12 cellular contexts compared by ENCODE assay signal in the genomic region with DNA sequence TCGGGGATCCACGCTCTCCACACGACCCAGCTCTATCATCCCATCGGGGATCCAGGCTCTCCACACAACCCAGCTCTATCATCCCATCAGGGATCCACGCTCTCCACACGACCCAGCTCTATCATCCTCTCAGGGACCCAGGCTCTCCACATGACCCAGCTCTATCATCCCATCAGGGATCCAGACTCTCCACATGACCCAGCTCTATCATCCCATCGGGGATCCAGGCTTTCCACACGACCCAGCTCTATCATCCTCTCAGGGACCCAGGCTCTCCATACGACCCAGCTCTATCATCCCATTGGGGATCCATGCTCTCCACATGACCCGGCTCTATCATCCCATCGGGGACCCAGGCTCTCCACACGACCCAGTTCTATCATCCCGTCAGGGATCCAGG. TPM values are rescaled to one million over a fixed set of nuclear protein-coding genes. Genes with fewer than 3 reads are reported as not detected.
DNase-seq lines count a peak whose midpoint lies in the region; ATAC-seq lines count a peak whose summit lies in the region.
"Not testable (repeated sequence)": the region's sequence is repeated elsewhere in the genome, so short reads cannot be mapped to it uniquely, and the experiment has no call there.
"Had no signal": no experiment of that assay in that cellular context is flagged by ENCODE, and none has a peak within 500 bp of the region (broad histone marks: within the 10 kb centered on the region; RNA-seq: fewer than 3 reads in every experiment).

No MANE protein-coding gene starts in this region.

- H3K4me1 ChIP-seq in CD4-positive, alpha-beta memory T cell (ENCODE audit: insufficient read depth, low read length): not testable (repeated sequence)

- not testable (repeated sequence) for ATAC-seq in activated T-helper 17 cell treated with anti-CD3 and anti-CD28 coated beads, Interleukin-2, amount 50 U/mL, for 72 hours (replicated peaks); activated naive CD8-positive, alpha-beta T cell treated with anti-CD3 and anti-CD28 coated beads, Interleukin-2, amount 50 U/mL, for 24 hours; natural killer cell treated with Interleukin-12 subunit alpha and Interleukin-12 subunit beta and Interleukin-15 and Interleukin-18, amount 100 ng/mL, for 72 hours

- H3K27ac ChIP-seq in CD4-positive, alpha-beta memory T cell (ENCODE audit: low read depth, low read length): not testable (repeated sequence)

- H3K27ac Mint-ChIP-seq in CD4-positive, alpha-beta memory T cell: peak overlapping the region; percentile 50 to 85 (median 74)
- H3K27ac Mint-ChIP-seq in IgD-negative memory B cell: peak overlapping the region in 2 of 3 donors; percentile 22 to 46
- peak overlapping the region; percentile 30 for H3K27ac Mint-ChIP-seq in activated CD4-positive, alpha-beta T cell treated with anti-CD3 and anti-CD28 coated beads, Interleukin-2, amount 10 ng/mL, durations not matched to agents 24 days and 14 days
- peak overlapping the region; percentile 66 for H3K27ac Mint-ChIP-seq in activated T-helper 17 cell treated with anti-CD3 and anti-CD28 coated beads, Interleukin-2, amount 50 U/mL, for 72 hours
- peak overlapping the region; percentile 79 for H3K27ac Mint-ChIP-seq in activated naive CD8-positive, alpha-beta T cell treated with anti-CD3 and anti-CD28 coated beads, Interleukin-2, amount 50 U/mL, for 24 hours
- peak overlapping the region; percentile 65 to 88 (median 74) for H3K27ac Mint-ChIP-seq in immature natural killer cell
- peak overlapping the region; percentile 64 to 95 for H3K27ac Mint-ChIP-seq in natural killer cell treated with Interleukin-12 subunit alpha and Interleukin-12 subunit beta and Interleukin-15 and Interleukin-18, amount 100 ng/mL, for 72 hours
- H3K27ac Mint-ChIP-seq in stimulated activated naive CD8-positive, alpha-beta T cell treated with anti-CD3 and anti-CD28 coated beads, Interleukin-15, Interleukin-2, amounts not matched to agents 100 ng/mL and 50 ng/mL, for 24 hours: peak overlapping the region; percentile 71

- peaks cover 5 to 34% (median 20%) of the 10 kb centered on the region in 8 donors for H3K9me3 Mint-ChIP-seq in CD4-positive, alpha-beta memory T cell
- not testable (repeated sequence) for H3K9me3 Mint-ChIP-seq in IgD-negative memory B cell, immature natural killer cell
- H3K9me3 Mint-ChIP-seq in activated CD4-positive, alpha-beta T cell treated with anti-CD3 and anti-CD28 coated beads, Interleukin-2, amount 10 ng/mL, durations not matched to agents 24 days and 14 days: peaks cover 14% of the 10 kb centered on the region
- H3K9me3 Mint-ChIP-seq in activated T-helper 17 cell treated with anti-CD3 and anti-CD28 coated beads, Interleukin-2, amount 50 U/mL, for 72 hours: peaks cover 22% of the 10 kb centered on the region
- H3K9me3 Mint-ChIP-seq in activated naive CD8-positive, alpha-beta T cell treated with anti-CD3 and anti-CD28 coated beads, Interleukin-2, amount 50 U/mL, for 24 hours: peaks cover 21% of the 10 kb centered on the region
- peaks cover 20% of the 10 kb centered on the region for H3K9me3 Mint-ChIP-seq in natural killer cell treated with Interleukin-12 subunit alpha and Interleukin-12 subunit beta and Interleukin-15 and Interleukin-18, amount 100 ng/mL, for 72 hours
- peaks cover 19% of the 10 kb centered on the region for H3K9me3 Mint-ChIP-seq in stimulated activated naive CD8-positive, alpha-beta T cell treated with anti-CD3 and anti-CD28 coated beads, Interleukin-15, Interleukin-2, amounts not matched to agents 100 ng/mL and 50 ng/mL, for 24 hours

- POLR2A ChIA-PET in CD4-positive, alpha-beta memory T cell (lab: Charles Lee; ENCODE audit: partially characterized antibody): interaction anchor here (1.3 kb wide), 1 partner anchor 80 kb away, joined by 3 read pairs; a partner anchor contains a TSS

- not testable (repeated sequence) for H3K27me3 Mint-ChIP-seq in CD4-positive, alpha-beta memory T cell; IgD-negative memory B cell; activated CD4-positive, alpha-beta T cell treated with anti-CD3 and anti-CD28 coated beads, Interleukin-2, amount 10 ng/mL, durations not matched to agents 24 days and 14 days; activated T-helper 17 cell treated with anti-CD3 and anti-CD28 coated beads, Interleukin-2, amount 50 U/mL, for 72 hours; activated naive CD8-positive, alpha-beta T cell treated with anti-CD3 and anti-CD28 coated beads, Interleukin-2, amount 50 U/mL, for 24 hours; immature natural killer cell (ENCODE audit: low read depth in 3 of 3); natural killer cell treated with Interleukin-12 subunit alpha and Interleukin-12 subunit beta and Interleukin-15 and Interleukin-18, amount 100 ng/mL, for 72 hours; stimulated activated naive CD8-positive, alpha-beta T cell treated with anti-CD3 and anti-CD28 coated beads, Interleukin-15, Interleukin-2, amounts not matched to agents 100 ng/mL and 50 ng/mL, for 24 hours

- H3K9me3 ChIP-seq in CD4-positive, alpha-beta memory T cell (ENCODE audit: control insufficient read depth in 1 of 2, low read length in 2 of 2): not testable (repeated sequence)

- intact Hi-C loops in CD4-positive, alpha-beta memory T cell (cut with micrococcal nuclease); activated CD4-positive, alpha-beta T cell treated with anti-CD3 and anti-CD28 coated beads, Interleukin-2, amount 10 ng/mL, durations not matched to agents 24 days and 14 days (cut with micrococcal nuclease): not testable (repeated sequence)

- H3K36me3 Mint-ChIP-seq in CD4-positive, alpha-beta memory T cell; IgD-negative memory B cell; activated CD4-positive, alpha-beta T cell treated with anti-CD3 and anti-CD28 coated beads, Interleukin-2, amount 10 ng/mL, durations not matched to agents 24 days and 14 days (ENCODE audit: low read depth); activated T-helper 17 cell treated with anti-CD3 and anti-CD28 coated beads, Interleukin-2, amount 50 U/mL, for 72 hours (ENCODE audit: low read depth); activated naive CD8-positive, alpha-beta T cell treated with anti-CD3 and anti-CD28 coated beads, Interleukin-2, amount 50 U/mL, for 24 hours (ENCODE audit: low read depth); immature natural killer cell: not testable (repeated sequence)
- H3K36me3 Mint-ChIP-seq in natural killer cell treated with Interleukin-12 subunit alpha and Interleukin-12 subunit beta and Interleukin-15 and Interleukin-18, amount 100 ng/mL, for 72 hours: peaks cover 21% of the 10 kb centered on the region
- peaks cover 12% of the 10 kb centered on the region for H3K36me3 Mint-ChIP-seq in stimulated activated naive CD8-positive, alpha-beta T cell treated with anti-CD3 and anti-CD28 coated beads, Interleukin-15, Interleukin-2, amounts not matched to agents 100 ng/mL and 50 ng/mL, for 24 hours (ENCODE audit: low read depth)

- not testable (repeated sequence) for H3K4me3 Mint-ChIP-seq in CD4-positive, alpha-beta memory T cell; IgD-negative memory B cell; activated CD4-positive, alpha-beta T cell treated with anti-CD3 and anti-CD28 coated beads, Interleukin-2, amount 10 ng/mL, durations not matched to agents 24 days and 14 days; activated T-helper 17 cell treated with anti-CD3 and anti-CD28 coated beads, Interleukin-2, amount 50 U/mL, for 72 hours; activated naive CD8-positive, alpha-beta T cell treated with anti-CD3 and anti-CD28 coated beads, Interleukin-2, amount 50 U/mL, for 24 hours; natural killer cell treated with Interleukin-12 subunit alpha and Interleukin-12 subunit beta and Interleukin-15 and Interleukin-18, amount 100 ng/mL, for 72 hours; stimulated activated naive CD8-positive, alpha-beta T cell treated with anti-CD3 and anti-CD28 coated beads, Interleukin-15, Interleukin-2, amounts not matched to agents 100 ng/mL and 50 ng/mL, for 24 hours
- H3K4me3 Mint-ChIP-seq in immature natural killer cell: peak overlapping the region in 1 of 5 donors; percentile 18

- DNase-seq in CD4-positive, alpha-beta memory T cell: peak in 1 of 5 donors; percentile 16
- not testable (repeated sequence) for DNase-seq in activated CD4-positive, alpha-beta T cell treated with anti-CD3 and anti-CD28 coated beads, Interleukin-2, amount 10 ng/mL, durations not matched to agents 24 days and 14 days; activated naive CD8-positive, alpha-beta T cell treated with anti-CD3 and anti-CD28 coated beads, Interleukin-2, amount 50 U/mL, for 24 hours; immature natural killer cell; natural killer cell treated with Interleukin-12 subunit alpha and Interleukin-12 subunit beta and Interleukin-15 and Interleukin-18, amount 100 ng/mL, for 72 hours (ENCODE audit: low spot score)

- H3K27me3 ChIP-seq in CD4-positive, alpha-beta memory T cell (ENCODE audit: insufficient read depth, low read length): not testable (repeated sequence)

- not testable (repeated sequence) for H3K4me3 ChIP-seq in CD4-positive, alpha-beta memory T cell (ENCODE audit: low read length in 2 of 2)

- H3K4me1 Mint-ChIP-seq in CD4-positive, alpha-beta memory T cell: peaks cover 0 to 14% (median 5%) of the 10 kb centered on the region in 4 donors
- H3K4me1 Mint-ChIP-seq in IgD-negative memory B cell (peaks cover 1 to 14% (median 5%) of the 10 kb centered on the region in 3 donors), immature natural killer cell (peaks cover 9 to 14% of the 10 kb centered on the region in 2 donors)
- not testable (repeated sequence) for H3K4me1 Mint-ChIP-seq in activated CD4-positive, alpha-beta T cell treated with anti-CD3 and anti-CD28 coated beads, Interleukin-2, amount 10 ng/mL, durations not matched to agents 24 days and 14 days; activated naive CD8-positive, alpha-beta T cell treated with anti-CD3 and anti-CD28 coated beads, Interleukin-2, amount 50 U/mL, for 24 hours; stimulated activated naive CD8-positive, alpha-beta T cell treated with anti-CD3 and anti-CD28 coated beads, Interleukin-15, Interleukin-2, amounts not matched to agents 100 ng/mL and 50 ng/mL, for 24 hours (ENCODE audit: low read depth)
- peaks cover 18% of the 10 kb centered on the region for H3K4me1 Mint-ChIP-seq in activated T-helper 17 cell treated with anti-CD3 and anti-CD28 coated beads, Interleukin-2, amount 50 U/mL, for 72 hours
- H3K4me1 Mint-ChIP-seq in natural killer cell treated with Interleukin-12 subunit alpha and Interleukin-12 subunit beta and Interleukin-15 and Interleukin-18, amount 100 ng/mL, for 72 hours (ENCODE audit: low read depth in 2 of 2): peaks cover 20 to 28% of the 10 kb centered on the region in 2 donors

- not testable (repeated sequence) for H3K36me3 ChIP-seq in CD4-positive, alpha-beta memory T cell (ENCODE audit: insufficient read depth, low read length)

- CTCF ChIA-PET in CD4-positive, alpha-beta memory T cell (lab: Charles Lee; ENCODE audit: partially characterized antibody): interaction anchor here (0.5 to 1.8 kb wide), 2 partner anchors 31 to 277 kb away, joined by 3 to 6 read pairs; no protein-coding TSS in a partner anchor

RNA-seq across cellular contexts. Expression of a gene that starts 21.2 kb away (rescaled TPM):
- total RNA-seq in CD4-positive, alpha-beta memory T cell: not detected
- under 1 TPM; 0.27 to 0.45 TPM for polyA plus RNA-seq in CD4-positive, alpha-beta memory T cell
- polyA plus RNA-seq in IgD-negative memory B cell (not detected), immature natural killer cell (under 1 TPM; 0.68 to 0.83 (median 0.69) TPM)
- total RNA-seq in activated CD4-positive, alpha-beta T cell treated with anti-CD3 and anti-CD28 coated beads, Interleukin-2, amount 10 ng/mL, durations not matched to agents 24 days and 14 days: not detected in 2 replicates
- under 1 TPM in 1 of 2 donors, not detected in 1; 0.11 TPM for total RNA-seq in activated T-helper 17 cell treated with anti-CD3 and anti-CD28 coated beads, Interleukin-2, amount 50 U/mL, for 72 hours
- total RNA-seq in natural killer cell treated with Interleukin-12 subunit alpha and Interleukin-12 subunit beta and Interleukin-15 and Interleukin-18, amount 100 ng/mL, for 72 hours: under 1 TPM in 1 of 2 donors, not detected in 1; 0.31 TPM
- total RNA-seq: Daoy, H7, MCF 10A had no signal

RNA-seq across cellular contexts. Expression of a gene that starts 36.5 kb away (rescaled TPM):
- 10 to 100 TPM; 15.0 to 15.1 TPM for total RNA-seq in CD4-positive, alpha-beta memory T cell
- 1 to 10 TPM; 3.8 to 7.9 TPM for polyA plus RNA-seq in CD4-positive, alpha-beta memory T cell
- polyA plus RNA-seq in IgD-negative memory B cell: 7.9 TPM
- total RNA-seq in activated CD4-positive, alpha-beta T cell treated with anti-CD3 and anti-CD28 coated beads, Interleukin-2, amount 10 ng/mL, durations not matched to agents 24 days and 14 days: 24.5 and 28.0 TPM in 2 replicates
- total RNA-seq in activated T-helper 17 cell treated with anti-CD3 and anti-CD28 coated beads, Interleukin-2, amount 50 U/mL, for 72 hours: 10 to 100 TPM; 15.7 to 18.8 TPM
- 1 to 10 TPM in 2 of 3 donors, under 1 TPM in 1; 0.99 to 7.5 (median 4.1) TPM for polyA plus RNA-seq in immature natural killer cell
- 10 to 100 TPM; 18.6 to 37.1 TPM for total RNA-seq in natural killer cell treated with Interleukin-12 subunit alpha and Interleukin-12 subunit beta and Interleukin-15 and Interleukin-18, amount 100 ng/mL, for 72 hours

RNA-seq across cellular contexts. Expression of a gene that starts 54.0 kb away (rescaled TPM):
- 1 to 10 TPM; 8.0 to 8.6 TPM for total RNA-seq in CD4-positive, alpha-beta memory T cell
- polyA plus RNA-seq in CD4-positive, alpha-beta memory T cell: 10 to 100 TPM; 22.1 to 27.1 TPM
- 3.5 TPM for polyA plus RNA-seq in IgD-negative memory B cell
- 250 and 254 TPM in 2 replicates for total RNA-seq in activated CD4-positive, alpha-beta T cell treated with anti-CD3 and anti-CD28 coated beads, Interleukin-2, amount 10 ng/mL, durations not matched to agents 24 days and 14 days
- total RNA-seq in activated T-helper 17 cell treated with anti-CD3 and anti-CD28 coated beads, Interleukin-2, amount 50 U/mL, for 72 hours: 100 to 1,000 TPM; 105 to 796 TPM
- 100 to 1,000 TPM in 2 of 3 donors, 10 to 100 TPM in 1; 56.4 to 136 (median 105) TPM for polyA plus RNA-seq in immature natural killer cell
- total RNA-seq in natural killer cell treated with Interleukin-12 subunit alpha and Interleukin-12 subunit beta and Interleukin-15 and Interleukin-18, amount 100 ng/mL, for 72 hours: 100 to 1,000 TPM; 295 to 591 TPM
- total RNA-seq: H7, MCF 10A had no signal
- polyA plus RNA-seq: CD14-positive monocyte had no signal

Comparison
In these comparisons a context has a peak if more than half of its experiments do, and no peak if none do; other contexts are left out.
1. RNA of a gene that starts 54.0 kb away (total RNA-seq): 105 to 796 TPM in activated T-helper 17 cell treated with anti-CD3 and anti-CD28 coated beads, Interleukin-2, amount 50 U/mL, for 72 hours, 295 to 591 TPM in natural killer cell treated with Interleukin-12 subunit alpha and Interleukin-12 subunit beta and Interleukin-15 and Interleukin-18, amount 100 ng/mL, for 72 hours and 250 to 254 TPM in activated CD4-positive, alpha-beta T cell treated with anti-CD3 and anti-CD28 coated beads, Interleukin-2, amount 10 ng/mL, durations not matched to agents 24 days and 14 days; 8.0 to 8.6 TPM in CD4-positive, alpha-beta memory T cell; every median in the first group is over 10 times any median in the second.
2. Peak in every context shown above with its lines, with median percentiles within 50 percentile points of each other: H3K27ac Mint-ChIP-seq.